In the genomic region with DNA sequence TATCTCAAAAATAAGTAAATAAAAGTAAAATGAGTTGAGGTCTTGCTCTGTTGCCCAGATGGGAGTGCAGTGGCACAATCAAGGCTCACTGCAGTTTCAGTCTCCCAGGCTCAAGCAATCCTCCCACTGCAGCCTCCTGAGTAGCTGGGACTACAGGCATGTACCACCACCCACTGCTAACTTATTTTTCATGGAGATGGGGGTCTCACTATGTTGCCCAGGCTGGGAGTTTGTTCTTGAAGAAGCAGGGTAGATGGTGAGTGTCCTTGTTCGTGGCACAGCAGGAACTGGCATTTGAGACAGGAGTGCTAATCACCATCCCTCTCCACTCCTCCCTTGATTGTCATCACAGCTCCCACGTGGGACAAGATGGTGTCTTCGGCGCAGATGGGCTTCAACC, we compare ENCODE assay signal across 3 cellular contexts.
TF ChIP-seq lines count a peak whose summit lies in the region.

No MANE protein-coding gene starts in this region.

TF ChIP-seq in WTC11, 78 proteins besides CTCF, POLR2A, EP300 and RAD21:
- TF ChIP-seq ZNF121 (CRISPR knock-in tag; IDR thresholded peaks at IDR 0.05) (peak; percentile 85), SMAD3 (CRISPR knock-in tag; IDR thresholded peaks at IDR 0.05; ENCODE audit: borderline replicate concordance) (no peak)
- TF ChIP-seq, protein P1, sequence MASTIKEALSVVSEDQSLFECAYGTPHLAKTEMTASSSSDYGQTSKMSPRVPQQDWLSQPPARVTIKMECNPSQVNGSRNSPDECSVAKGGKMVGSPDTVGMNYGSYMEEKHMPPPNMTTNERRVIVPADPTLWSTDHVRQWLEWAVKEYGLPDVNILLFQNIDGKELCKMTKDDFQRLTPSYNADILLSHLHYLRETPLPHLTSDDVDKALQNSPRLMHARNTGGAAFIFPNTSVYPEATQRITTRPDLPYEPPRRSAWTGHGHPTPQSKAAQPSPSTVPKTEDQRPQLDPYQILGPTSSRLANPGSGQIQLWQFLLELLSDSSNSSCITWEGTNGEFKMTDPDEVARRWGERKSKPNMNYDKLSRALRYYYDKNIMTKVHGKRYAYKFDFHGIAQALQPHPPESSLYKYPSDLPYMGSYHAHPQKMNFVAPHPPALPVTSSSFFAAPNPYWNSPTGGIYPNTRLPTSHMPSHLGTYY (CRISPR knock-in tag; IDR thresholded peaks at IDR 0.05), result no peak
- TF ChIP-seq, protein P2, sequence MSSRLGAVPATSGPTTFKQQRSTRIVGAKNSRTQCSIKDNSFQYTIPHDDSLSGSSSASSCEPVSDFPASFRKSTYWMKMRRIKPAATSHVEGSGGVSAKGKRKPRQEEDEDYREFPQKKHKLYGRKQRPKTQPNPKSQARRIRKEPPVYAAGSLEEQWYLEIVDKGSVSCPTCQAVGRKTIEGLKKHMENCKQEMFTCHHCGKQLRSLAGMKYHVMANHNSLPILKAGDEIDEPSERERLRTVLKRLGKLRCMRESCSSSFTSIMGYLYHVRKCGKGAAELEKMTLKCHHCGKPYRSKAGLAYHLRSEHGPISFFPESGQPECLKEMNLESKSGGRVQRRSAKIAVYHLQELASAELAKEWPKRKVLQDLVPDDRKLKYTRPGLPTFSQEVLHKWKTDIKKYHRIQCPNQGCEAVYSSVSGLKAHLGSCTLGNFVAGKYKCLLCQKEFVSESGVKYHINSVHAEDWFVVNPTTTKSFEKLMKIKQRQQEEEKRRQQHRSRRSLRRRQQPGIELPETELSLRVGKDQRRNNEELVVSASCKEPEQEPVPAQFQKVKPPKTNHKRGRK (CRISPR knock-in tag; IDR thresholded peaks at IDR 0.05; ENCODE audit: borderline replicate concordance), result no peak

TF ChIP-seq in K562, 482 proteins besides CTCF, POLR2A, EP300 and RAD21:
- TF ChIP-seq ZNF121 (CRISPR knock-in tag; conservative IDR thresholded peaks at IDR 0.05) (peak; percentile 72), BACH1 (tag; IDR thresholded peaks at IDR 0.05) (no peak)

TF ChIP-seq in H1, 55 proteins besides CTCF, POLR2A, EP300 and RAD21:
- no peak for TF ChIP-seq YY1 (IDR thresholded peaks at IDR 0.05; ENCODE audit: low read depth, low read length)
- TF ChIP-seq, protein P3, sequence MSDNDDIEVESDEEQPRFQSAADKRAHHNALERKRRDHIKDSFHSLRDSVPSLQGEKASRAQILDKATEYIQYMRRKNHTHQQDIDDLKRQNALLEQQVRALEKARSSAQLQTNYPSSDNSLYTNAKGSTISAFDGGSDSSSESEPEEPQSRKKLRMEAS (IDR thresholded peaks at IDR 0.05), result no peak
- TF ChIP-seq, protein P4, sequence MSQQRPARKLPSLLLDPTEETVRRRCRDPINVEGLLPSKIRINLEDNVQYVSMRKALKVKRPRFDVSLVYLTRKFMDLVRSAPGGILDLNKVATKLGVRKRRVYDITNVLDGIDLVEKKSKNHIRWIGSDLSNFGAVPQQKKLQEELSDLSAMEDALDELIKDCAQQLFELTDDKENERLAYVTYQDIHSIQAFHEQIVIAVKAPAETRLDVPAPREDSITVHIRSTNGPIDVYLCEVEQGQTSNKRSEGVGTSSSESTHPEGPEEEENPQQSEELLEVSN (IDR thresholded peaks at IDR 0.05), result no peak
- no peak for TF ChIP-seq EGR1 (IDR thresholded peaks at IDR 0.05; ENCODE audit: borderline replicate concordance, low read depth, low read length)
- no peak for TF ChIP-seq RFX5 (IDR thresholded peaks at IDR 0.05; ENCODE audit: borderline replicate concordance, low read depth, low read length)
- TF ChIP-seq CBX5 (IDR thresholded peaks at IDR 0.05; ENCODE audit: low read depth, low read length), result no peak
- no peak for TF ChIP-seq CHD1 (IDR thresholded peaks at IDR 0.05; ENCODE audit: low read depth, low read length)
- TF ChIP-seq KDM5A (IDR thresholded peaks at IDR 0.05; ENCODE audit: low read length), result no peak
